ENCODE assay signal across 17 cellular contexts in the genomic region with DNA sequence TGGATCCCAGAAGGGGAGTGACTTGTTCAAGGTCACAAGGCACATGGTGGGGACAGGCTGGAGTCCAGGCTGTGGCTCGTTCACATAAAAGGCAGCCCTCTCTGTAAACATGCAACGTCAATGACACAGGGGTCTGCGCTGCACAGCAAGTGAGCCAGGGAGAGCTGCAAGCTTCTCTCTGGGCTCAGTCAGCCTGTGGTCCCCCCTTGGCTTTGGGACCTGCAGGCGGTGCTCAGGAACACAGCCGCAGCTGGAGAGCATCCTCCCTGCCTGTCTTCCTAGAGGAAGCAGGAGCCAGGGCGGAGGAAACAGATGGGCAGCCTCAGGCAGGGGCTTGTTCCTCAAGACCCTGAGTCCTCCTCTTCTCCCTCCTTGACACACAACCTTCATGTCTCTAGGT.
"Had no signal": no experiment of that assay in that cellular context is flagged by ENCODE, and none has a peak within 500 bp of the region (broad histone marks: within the 10 kb centered on the region; RNA-seq: fewer than 3 reads in every experiment).

No MANE protein-coding gene starts in this region.

- H3K4me3 Mint-ChIP-seq: activated naive CD8-positive, alpha-beta T cell treated with anti-CD3 and anti-CD28 coated beads for 36 hours; activated T-helper 17 cell treated with anti-CD3 and anti-CD28 coated beads, Interleukin-2, amount 50 U/mL, for 72 hours; natural killer cell had no signal

- H3K27ac ChIP-seq: heart left ventricle, prostate gland, skin epidermis, testis, upper lobe of left lung had no signal

- H3K27ac Mint-ChIP-seq: activated naive CD8-positive, alpha-beta T cell treated with anti-CD3 and anti-CD28 coated beads for 36 hours; activated T-helper 17 cell treated with anti-CD3 and anti-CD28 coated beads, Interleukin-2, amount 50 U/mL, for 72 hours; natural killer cell had no signal

- DNase-seq: activated naive CD4-positive, alpha-beta T cell; activated naive CD8-positive, alpha-beta T cell treated with anti-CD3 and anti-CD28 coated beads for 36 hours; activated T-cell treated with anti-CD3 and anti-CD28 coated beads, Interleukin-2, amount 50 U/mL, for 1 hour; amniotic stem cell; caudate nucleus; gastrocnemius medialis; heart left ventricle; mesendoderm; natural killer cell; occipital lobe; stimulated activated CD4-positive, alpha-beta T cell treated with anti-CD3 and anti-CD28 coated beads, Interleukin-4, amount 100 ng/mL, for 1 hour; T1000; testis; upper lobe of left lung had no signal

- H3K36me3 ChIP-seq: gastrocnemius medialis, heart left ventricle, prostate gland, upper lobe of left lung had no signal

- H3K36me3 Mint-ChIP-seq: activated naive CD8-positive, alpha-beta T cell treated with anti-CD3 and anti-CD28 coated beads for 36 hours; natural killer cell had no signal

- H3K4me1 ChIP-seq: prostate gland, upper lobe of left lung had no signal

- H3K9me3 Mint-ChIP-seq: activated naive CD8-positive, alpha-beta T cell treated with anti-CD3 and anti-CD28 coated beads for 36 hours; activated T-helper 17 cell treated with anti-CD3 and anti-CD28 coated beads, Interleukin-2, amount 50 U/mL, for 72 hours; natural killer cell had no signal

- H3K9me3 ChIP-seq: gastrocnemius medialis, heart left ventricle, prostate gland, testis, upper lobe of left lung had no signal

- H3K4me1 Mint-ChIP-seq: activated naive CD8-positive, alpha-beta T cell treated with anti-CD3 and anti-CD28 coated beads for 36 hours; activated T-helper 17 cell treated with anti-CD3 and anti-CD28 coated beads, Interleukin-2, amount 50 U/mL, for 72 hours; natural killer cell had no signal

- H3K27me3 ChIP-seq: gastrocnemius medialis, heart left ventricle, testis, upper lobe of left lung had no signal

- H3K4me3 ChIP-seq: gastrocnemius medialis, heart left ventricle, prostate gland, skin epidermis, testis, upper lobe of left lung had no signal
